ENCODE assay signal across 32 cellular contexts in the genomic region with DNA sequence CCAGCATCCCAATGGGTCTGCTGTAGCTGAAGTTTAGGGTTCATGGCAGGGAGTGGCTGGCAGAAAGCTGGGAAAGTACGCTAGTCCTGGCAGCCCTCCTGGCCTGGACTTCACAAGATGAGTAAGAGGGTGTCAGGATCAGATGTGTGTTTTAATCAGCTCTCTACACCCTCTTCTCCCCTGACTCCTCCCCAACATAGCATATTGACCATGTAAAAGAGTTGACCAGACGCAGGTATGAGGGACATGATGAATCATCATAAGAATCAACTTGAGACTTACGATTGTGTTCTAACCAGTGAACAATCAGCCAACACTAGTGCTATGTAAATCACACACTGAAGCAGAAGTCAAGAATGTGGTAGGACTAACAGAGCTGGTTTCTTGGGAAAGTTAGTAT. TPM values are rescaled to one million over a fixed set of nuclear protein-coding genes. Genes with fewer than 3 reads are reported as not detected.
DNase-seq lines count a peak whose midpoint lies in the region; FAIRE-seq and TF ChIP-seq lines count a peak whose summit lies in the region.
"Had no signal": no experiment of that assay in that cellular context is flagged by ENCODE, and none has a peak within 500 bp of the region (broad histone marks: within the 10 kb centered on the region; RNA-seq: fewer than 3 reads in every experiment).

No MANE protein-coding gene starts in this region.

- H3K4me3 ChIP-seq in GM23248 (no peak overlapping the region), hepatocyte (no peak overlapping the region), small intestine (ENCODE audit: low read depth in 1 of 2, low read length in 2 of 2) (no peak overlapping the region)
- H3K4me3 ChIP-seq: BLaER1, esophagus muscularis mucosa, psoas muscle, skin epidermis, uterus had no signal

- H3K9me3 ChIP-seq in GM23248 (ENCODE audit: low read depth) (no peaks in the 10 kb centered on the region), hepatocyte (ENCODE audit: low read depth) (no peaks in the 10 kb centered on the region), small intestine (ENCODE audit: control insufficient read depth, low read depth) (no peaks in the 10 kb centered on the region)
- H3K9me3 ChIP-seq: esophagus muscularis mucosa, psoas muscle, uterus had no signal

- H3K9me2 ChIP-seq in GM23248 (ENCODE audit: insufficient read depth) (no peaks in the 10 kb centered on the region), hepatocyte (replicated peaks; ENCODE audit: insufficient read depth) (no peaks in the 10 kb centered on the region)

- H3K27me3 ChIP-seq in GM23248 (replicated peaks; ENCODE audit: insufficient read depth) = peaks cover 10% of the 10 kb centered on the region; the same call in 1 of the 2 replicates
- peaks cover 16% of the 10 kb centered on the region for H3K27me3 ChIP-seq in hepatocyte
- peaks cover 0 to 5% of the 10 kb centered on the region in 2 donors for H3K27me3 ChIP-seq in small intestine (ENCODE audit: control insufficient read depth in 2 of 2, insufficient read depth in 2 of 2, low read length in 2 of 2)

- no peaks in the 10 kb centered on the region for H4K20me1 ChIP-seq in GM23248 (ENCODE audit: insufficient read depth)
- H4K20me1 ChIP-seq in hepatocyte (ENCODE audit: insufficient read depth, poor library complexity, severe bottlenecking) = no peaks in the 10 kb centered on the region
- H4K20me1 ChIP-seq: BLaER1 had no signal

- DNase-seq in GM23248 (peak; percentile 57), astrocyte of the hippocampus (ENCODE audit: low read depth, low spot score) (peak; percentile 52), hepatocyte (ENCODE audit: low spot score) (peak; percentile 24), small intestine (peak; percentile 31), GOT3 (lab: John Stamatoyannopoulos, UW) (no peak), cerebellum (ENCODE audit: low spot score) (no peak), D721Med (ENCODE audit: insufficient read length, low spot score) (no peak), KBM-7 (no peak)
- DNase-seq: ACHN; activated CD4-positive, alpha-beta T cell treated with anti-CD3 and anti-CD28 coated beads, Interleukin-2, amount 50 U/mL, for 48 hours; activated effector memory CD4-positive, alpha-beta T cell treated with Interleukin-2 at 50 U/mL for 16 hours; activated naive CD8-positive, alpha-beta T cell treated with anti-CD3 and anti-CD28 coated beads, Interleukin-2, amount 50 U/mL, for 24 hours; DND-41; effector CD4-positive, alpha-beta T cell; mesendoderm; naive B cell; NCI-H1105; NCI-H2029 treated with DMSO at 0.1 percent for 48 hours; NCI-H226; NCI-H748 treated with DMSO at 0.1 percent for 48 hours; nucleus accumbens; psoas muscle; stimulated activated CD4-positive, alpha-beta T cell treated with anti-CD3 and anti-CD28 coated beads, Interleukin-2, amount 100 ng/mL, for 24 hours; substantia nigra; T1000; uterus had no signal

- no peak overlapping the region for H3K9ac ChIP-seq in GM23248
- H3K9ac ChIP-seq: BLaER1 had no signal

- TF ChIP-seq CTCF in hepatocyte (IDR thresholded peaks at IDR 0.05; ENCODE audit: poor library complexity) (no peak), D721Med (IDR thresholded peaks at IDR 0.05; ENCODE audit: insufficient read depth, missing control alignments) (no peak)

- H2AFZ ChIP-seq in GM23248 = no peak overlapping the region
- no peak overlapping the region for H2AFZ ChIP-seq in hepatocyte

- no peaks in the 10 kb centered on the region for H3K36me3 ChIP-seq in GM23248 (ENCODE audit: low read depth)
- H3K36me3 ChIP-seq in hepatocyte (replicated peaks; ENCODE audit: insufficient read depth, low read depth) = no peaks in the 10 kb centered on the region
- no peaks in the 10 kb centered on the region for H3K36me3 ChIP-seq in small intestine (ENCODE audit: control insufficient read depth in 2 of 2, insufficient read depth in 2 of 2, low read length in 2 of 2)
- H3K36me3 ChIP-seq: esophagus muscularis mucosa, uterus had no signal

- H3K4me1 ChIP-seq in GM23248 (ENCODE audit: insufficient read depth) (peaks cover 9% of the 10 kb centered on the region; the same call in 1 of the 2 replicates), hepatocyte (ENCODE audit: insufficient read depth) (no peaks in the 10 kb centered on the region), small intestine (ENCODE audit: control insufficient read depth in 2 of 2, insufficient read depth in 1 of 2, low read depth in 1 of 2, low read length in 1 of 2) (peaks cover 0 to 3% of the 10 kb centered on the region in 2 donors)
- H3K4me1 ChIP-seq: BLaER1 had no signal

- H3K27ac ChIP-seq in GM23248 (no peak overlapping the region), hepatocyte (peak overlapping the region; percentile 57), small intestine (ENCODE audit: low read depth in 1 of 2, low read length in 1 of 2) (no peak overlapping the region)
- H3K27ac ChIP-seq: BLaER1, esophagus muscularis mucosa, HL-60, psoas muscle, skin epidermis, uterus had no signal

- H3K4me2 ChIP-seq in GM23248 (ENCODE audit: unreplicated experiment) = no peak overlapping the region
- no peak overlapping the region for H3K4me2 ChIP-seq in hepatocyte
- H3K4me2 ChIP-seq: BLaER1 had no signal

- peaks cover 8% of the 10 kb centered on the region; the same call in 1 of the 2 replicates for H3F3A ChIP-seq in GM23248 (ENCODE audit: insufficient read depth)

- H3K79me2 ChIP-seq in GM23248 (ENCODE audit: insufficient read depth) (no peaks in the 10 kb centered on the region), hepatocyte (peaks cover 24% of the 10 kb centered on the region)

- WGBS in GM23248 (ENCODE audit: low coverage in 1 of 2, low lambda C conversion rate in 2 of 2, missing lambda C conversion rate in 2 of 2), 2 experiments = 48 to 58% methylated on average over 3 of the region's 3 CpGs
- 54% methylated on average over 3 of the region's 3 CpGs for whole genome bisulfite sequencing in hepatocyte (ENCODE audit: low lambda C conversion rate, missing lambda C conversion rate)
- WGBS in small intestine, 3 donors = 38 to 67% (median 49%) methylated on average over 3 of the region's 3 CpGs

- FAIRE-seq in small intestine (lab: Jason Lieb, UNC) (no peak), D721Med (lab: Jason Lieb, UNC) (no peak)
- FAIRE-seq: islet of Langerhans had no signal

- in situ Hi-C loops in GM23248 (cut with MboI) (no loop called here), KBM-7 (cut with MboI; ENCODE audit: low pct_unique_long_range_greater_than_20kb, low sequenced_read_pairs) (no loop called here)

RNA-seq across cellular contexts. Expression of a gene that starts 5.3 kb away (rescaled TPM):
- total RNA-seq in GM23248 (2014; rRNA removed; shearing (Covaris generic)) = not detected in 2 replicates
- not detected in 2 replicates for polyA plus RNA-seq in GM23248 (2016; fragmentation: Nextera tagmentation; extraction: Ambion mirVana)
- 16.2 and 18.9 TPM in 2 replicates for total RNA-seq in hepatocyte
- polyA plus RNA-seq in hepatocyte = 5.7 and 8.7 TPM in 2 replicates
- 1 to 10 TPM; 5.3 to 7.3 (median 6.3) TPM for polyA plus RNA-seq in small intestine
- 2.5 TPM for total RNA-seq in cerebellum
- total RNA-seq: esophagus muscularis mucosa, Right ventricle myocardium inferior had no signal

RNA-seq across cellular contexts. Expression of a gene that starts 57.0 kb away (rescaled TPM):
- 640 and 867 TPM in 2 replicates for total RNA-seq in GM23248 (2014; rRNA removed; shearing (Covaris generic))
- 478 and 488 TPM in 2 replicates for polyA plus RNA-seq in GM23248 (2016; fragmentation: Nextera tagmentation; extraction: Ambion mirVana)
- 140 and 146 TPM in 2 replicates for total RNA-seq in hepatocyte
- 68.3 and 74.7 TPM in 2 replicates for polyA plus RNA-seq in hepatocyte
- polyA plus RNA-seq in small intestine = 10 to 100 TPM; 19.0 to 33.0 (median 21.1) TPM
- total RNA-seq in cerebellum = 185 TPM

Comparison
In these comparisons a context has a peak if more than half of its experiments do, and no peak if none do; other contexts are left out.
1. DNase-seq: peak in GM23248 (single experiment), astrocyte of the hippocampus (single experiment), hepatocyte (single experiment) and small intestine (single experiment); none in GOT3 (single experiment), cerebellum (single experiment), D721Med (single experiment) and KBM-7 (single experiment).